ENCODE assay signal across 8 cellular contexts in the genomic region with DNA sequence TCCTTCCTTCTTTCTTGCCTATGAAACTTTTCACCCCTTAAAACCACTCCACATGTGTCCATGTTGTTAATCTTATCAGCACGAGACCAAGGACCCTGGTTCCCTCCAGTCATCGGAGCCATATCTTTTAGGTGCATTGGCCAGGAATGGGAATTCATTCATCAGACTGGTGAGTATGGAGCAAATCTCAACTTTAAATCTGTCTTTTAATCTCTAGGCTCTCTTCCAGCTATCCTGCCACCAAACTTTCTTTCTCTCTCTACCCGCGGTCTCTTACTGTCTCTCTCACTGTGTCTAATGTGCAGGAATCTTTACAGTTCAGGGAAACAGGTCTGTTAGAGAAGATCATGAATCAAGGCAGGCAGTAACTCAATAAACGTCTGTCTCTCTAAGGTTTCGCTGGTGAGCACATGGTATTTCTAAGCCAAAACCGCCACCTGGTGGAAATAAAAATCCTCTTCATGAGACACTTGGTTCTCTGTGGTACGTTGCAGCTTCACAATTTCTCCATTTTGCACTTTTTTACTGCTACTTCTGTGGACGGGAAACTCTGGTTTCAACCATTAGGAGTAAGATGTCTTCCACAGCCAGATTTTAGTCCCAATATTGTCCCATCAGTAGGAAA. TPM values are rescaled to one million over a fixed set of nuclear protein-coding genes. Genes with fewer than 3 reads are reported as not detected.
A peak's percentile ranks its signal among the peaks of the same experiment; 100 is the strongest.
DNase-seq lines count a peak whose midpoint lies in the region; ATAC-seq and TF ChIP-seq lines count a peak whose summit lies in the region.
"Had no signal": no experiment of that assay in that cellular context is flagged by ENCODE, and none has a peak within 500 bp of the region (broad histone marks: within the 10 kb centered on the region; RNA-seq: fewer than 3 reads in every experiment).

No MANE protein-coding gene starts in this region.

- no peak for ATAC-seq in GM21390 (IDR thresholded peaks at IDR 0.05; ENCODE audit: unreplicated experiment)

- peak; percentile 49 for DNase-seq in ELF-1 (ENCODE audit: low read depth, low spot score)
- peak; percentile 70 to 88 for DNase-seq in Kasumi-1 (lab: John Stamatoyannopoulos, UW)
- peak in 1 of 3 donors; percentile 25 for DNase-seq in Peyer's patch
- DNase-seq in amniotic stem cell (lab: John Stamatoyannopoulos, UW): peak; percentile 40
- peak; percentile 58 for DNase-seq in iPS-NIHi11 (ENCODE audit: low spot score)
- DNase-seq in stimulated activated CD4-positive, alpha-beta T cell treated with anti-CD3 and anti-CD28 coated beads, TNF-alpha, amount 100 ng/mL, for 24 hours (ENCODE audit: low read depth in 3 of 3): peak in 2 of 3 experiments; percentile 20 to 49

- H3K27ac ChIP-seq in Peyer's patch: no peak overlapping the region

- no peaks in the 10 kb centered on the region for H3K9me3 ChIP-seq in Peyer's patch

- H3K36me3 ChIP-seq in Peyer's patch: no peaks in the 10 kb centered on the region

- no peak for TF ChIP-seq POLR2A in Peyer's patch (IDR thresholded peaks at IDR 0.05)

- H3K4me3 ChIP-seq in Peyer's patch: no peak overlapping the region

- peak; percentile 17 to 75 (median 64) for TF ChIP-seq CTCF in Peyer's patch (IDR thresholded peaks at IDR 0.05)

- no peaks in the 10 kb centered on the region for H3K27me3 ChIP-seq in Peyer's patch

- no peaks in the 10 kb centered on the region for H3K4me1 ChIP-seq in Peyer's patch

RNA-seq across cellular contexts. Expression of gene LGALS16, which starts 16.1 kb away (rescaled TPM):
- total RNA-seq in Peyer's patch: not detected
- total RNA-seq: temporal lobe had no signal

RNA-seq across cellular contexts. Expression of gene LGALS14, which starts 32.4 kb away (rescaled TPM):
- not detected for total RNA-seq in Peyer's patch
- total RNA-seq: temporal lobe had no signal
